Comparison of ENCODE assay signal across 1 cellular context in genomic region chr10:31395695-31396094, GRCh38.
TF ChIP-seq lines count a peak whose summit lies in the region.

No MANE protein-coding gene starts in this region.

TF ChIP-seq in SK-N-SH, 30 proteins besides CTCF, POLR2A, EP300 and RAD21 (continued from another document):
- no peak for TF ChIP-seq REST (IDR thresholded peaks at IDR 0.05; ENCODE audit: low read depth, low read length)
- no peak for TF ChIP-seq NFIC (IDR thresholded peaks at IDR 0.05; ENCODE audit: borderline replicate concordance)
- TF ChIP-seq TCF12 (IDR thresholded peaks at IDR 0.05): no peak
- TF ChIP-seq ELF1 (IDR thresholded peaks at IDR 0.05): no peak
TF ChIP-seq in SK-N-SH: peak in this region for 0.
